ENCODE assay signal across 8 cellular contexts in the genomic region with DNA sequence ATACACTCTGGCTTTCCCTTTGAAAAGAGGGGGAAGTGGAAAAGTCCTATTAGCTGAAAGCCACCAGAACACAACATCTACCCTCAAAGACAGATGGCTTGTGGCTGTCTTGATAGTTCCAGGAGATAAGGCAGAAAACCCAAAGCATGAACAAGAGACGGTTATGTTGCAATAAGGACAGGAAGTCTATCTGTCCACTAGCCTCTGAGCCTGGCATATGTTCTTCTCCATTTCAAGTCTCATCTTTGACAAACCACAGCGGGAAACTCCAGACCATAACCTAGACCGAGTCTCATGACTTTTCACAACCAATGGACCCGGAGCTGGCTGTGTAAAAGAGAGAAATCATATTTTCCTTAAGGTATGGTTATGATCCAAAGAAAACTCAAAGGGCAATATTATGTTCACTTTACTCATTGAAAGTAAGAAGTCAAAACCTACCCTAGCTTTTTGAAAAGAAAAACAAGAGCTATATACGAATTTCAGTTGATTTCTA.
DNase-seq lines count a peak whose midpoint lies in the region; ATAC-seq and TF ChIP-seq lines count a peak whose summit lies in the region.

No MANE protein-coding gene starts in this region.

- peak; percentile 80 for DNase-seq in DMS 273 treated with DMSO at 0.1 percent for 48 hours (lab: John Stamatoyannopoulos, UW)
- DNase-seq in T-helper 22 cell (ENCODE audit: low read depth), result peak; percentile 62
- DNase-seq in fibroblast of pulmonary artery (ENCODE audit: low read depth), result peak; percentile 44
- peak; percentile 62 for DNase-seq in stimulated activated CD4-positive, alpha-beta T cell treated with anti-CD3 and anti-CD28 coated beads, Interleukin-1b, Interleukin-23, amount 100 ng/mL, for 48 hours
- DNase-seq in iPS-NIHi11 (ENCODE audit: low spot score), result no peak
- no peak for DNase-seq in NCI-H526 (lab: John Stamatoyannopoulos, UW)

- no peak for TF ChIP-seq CTCF in fibroblast of pulmonary artery (IDR thresholded peaks at IDR 0.05; ENCODE audit: low read length, missing control alignments)

- peak; percentile 51 for ATAC-seq in GM19324 (IDR thresholded peaks at IDR 0.05; ENCODE audit: low FRiP score, unreplicated experiment)
- peak; percentile 73 for ATAC-seq in HG03378 (IDR thresholded peaks at IDR 0.05; ENCODE audit: unreplicated experiment)

- no peak overlapping the region for H3K4me3 ChIP-seq in fibroblast of pulmonary artery (replicated peaks; ENCODE audit: low read depth, low read length)

Comparison
In these comparisons a context has a peak if more than half of its experiments do, and no peak if none do; other contexts are left out.
1. DNase-seq: peak in DMS 273 treated with DMSO at 0.1 percent for 48 hours (single experiment), T-helper 22 cell (single experiment), fibroblast of pulmonary artery (single experiment) and stimulated activated CD4-positive, alpha-beta T cell treated with anti-CD3 and anti-CD28 coated beads, Interleukin-1b, Interleukin-23, amount 100 ng/mL, for 48 hours (single experiment); none in iPS-NIHi11 (single experiment) and NCI-H526 (0 of 2).